7 cellular contexts compared by ENCODE assay signal in the genomic region with DNA sequence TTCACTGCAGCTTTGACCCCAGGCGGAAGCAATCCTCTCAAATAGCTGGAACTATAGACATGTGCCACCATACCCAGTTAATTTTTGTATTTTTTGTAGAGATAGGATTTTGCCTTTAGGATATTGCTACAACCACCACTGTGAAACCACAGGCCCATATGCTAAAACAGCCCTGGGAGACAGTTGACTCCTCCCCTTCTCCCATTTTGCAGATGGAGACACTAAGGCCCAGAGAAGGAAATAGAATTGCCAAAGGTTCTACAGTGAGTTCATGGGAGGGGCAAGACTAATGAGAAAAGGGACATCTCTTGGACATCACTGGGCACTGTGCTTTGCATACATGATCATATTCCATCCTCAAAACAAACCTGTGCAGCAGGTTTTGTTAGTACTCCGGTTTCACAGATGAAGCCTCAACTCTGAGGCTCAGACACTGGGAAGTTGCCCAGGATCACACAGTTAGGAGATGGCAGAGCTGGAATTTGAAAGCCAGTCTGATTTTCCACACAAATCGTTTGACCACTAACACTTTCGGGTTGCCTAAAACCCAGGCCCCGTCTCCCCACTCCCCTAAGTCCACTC. TPM values are rescaled to one million over a fixed set of nuclear protein-coding genes. Genes with fewer than 3 reads are reported as not detected.
A peak's percentile ranks its signal among the peaks of the same experiment; 100 is the strongest.
DNase-seq lines count a peak whose midpoint lies in the region; ATAC-seq, FAIRE-seq and TF ChIP-seq lines count a peak whose summit lies in the region.
"Not testable (repeated sequence)": the region's sequence is repeated elsewhere in the genome, so short reads cannot be mapped to it uniquely, and the experiment has no call there.
"Had no signal": no experiment of that assay in that cellular context is flagged by ENCODE, and none has a peak within 500 bp of the region (broad histone marks: within the 10 kb centered on the region; RNA-seq: fewer than 3 reads in every experiment).

No MANE protein-coding gene starts in this region.

- not testable (repeated sequence) for H4K8ac ChIP-seq in H1 (ENCODE audit: extremely low read depth, insufficient read depth, low read length)

- not testable (repeated sequence) for H2AK5ac ChIP-seq in H1 (ENCODE audit: low read depth, low read length)

- not testable (repeated sequence) for H3K14ac ChIP-seq in H1 (ENCODE audit: insufficient read length)

- H3K9me3 ChIP-seq in H1 (ENCODE audit: insufficient read depth in 2 of 2, low read depth in 1 of 2, low read length in 1 of 2); HepG2 (ENCODE audit: low read length): not testable (repeated sequence)

- not testable (repeated sequence) for TF ChIP-seq EP300 in H1 (IDR thresholded peaks at IDR 0.05; ENCODE audit: borderline replicate concordance in 1 of 2, low read depth in 2 of 2, low read length in 2 of 2); HepG2 (IDR thresholded peaks at IDR 0.05; ENCODE audit: low read depth in 2 of 2, low read length in 2 of 2); HepG2 (CRISPR knock-in tag; IDR thresholded peaks at IDR 0.05; ENCODE audit: borderline replicate concordance)

- H3K18ac ChIP-seq in H1 (ENCODE audit: extremely low read depth, low read length) = not testable (repeated sequence)

- not testable (repeated sequence) for H3K27me3 ChIP-seq in H1 (replicated peaks in 1 of 4; ENCODE audit: control insufficient read depth in 3 of 4, extremely low read depth in 1 of 4, insufficient read depth in 3 of 4, low read length in 3 of 4); HepG2 (ENCODE audit: control insufficient read depth in 1 of 2, insufficient read depth in 2 of 2, low read length in 2 of 2)

- not testable (repeated sequence) for H3K79me1 ChIP-seq in H1 (ENCODE audit: low read depth, low read length)

- H3K23ac ChIP-seq in H1 (ENCODE audit: insufficient read length) = not testable (repeated sequence)

- CTCF ChIA-PET in H1 (lab: Charles Lee; ENCODE audit: partially characterized antibody) = interaction anchor here (0.7 kb wide), 1 partner anchor 10 kb away, joined by 3 read pairs; no protein-coding TSS in a partner anchor
- CTCF ChIA-PET in HepG2 (lab: Yijun Ruan, JAX; ENCODE audit: low intra/inter-chr PET ratio, low total read pairs) = interaction anchor here (0.6 kb wide), 1 partner anchor 18 kb away, joined by 3 read pairs; no protein-coding TSS in a partner anchor

- H2BK12ac ChIP-seq in H1 (ENCODE audit: low read depth, low read length) = not testable (repeated sequence)

- H4K5ac ChIP-seq in H1 (ENCODE audit: insufficient read length, low read depth, low read length) = not testable (repeated sequence)

- not testable (repeated sequence) for H3K4ac ChIP-seq in H1 (replicated peaks; ENCODE audit: insufficient read length, low read depth, low read length)

- not testable (repeated sequence) for H2BK120ac ChIP-seq in H1 (replicated peaks; ENCODE audit: low read depth, low read length)

- not testable (repeated sequence) for H3K4me1 ChIP-seq in H1 (replicated peaks in 1 of 4; ENCODE audit: control insufficient read depth in 3 of 4, insufficient read depth in 4 of 4, low read length in 3 of 4)
- H3K4me1 ChIP-seq in HepG2 (ENCODE audit: insufficient read depth, low read length) = peaks cover 15% of the 10 kb centered on the region

- not testable (repeated sequence) for H3K4me3 ChIP-seq in H1 (ENCODE audit: extremely low read depth in 1 of 4, insufficient read depth in 2 of 4, low read depth in 3 of 4, low read length in 4 of 4); HepG2 (replicated peaks in 1 of 3; ENCODE audit: insufficient read depth in 1 of 3, low read depth in 2 of 3, low read length in 3 of 3)

- POLR2A ChIA-PET in H1 (lab: Charles Lee; ENCODE audit: partially characterized antibody) = interaction anchor here (1.7 kb wide), 1 partner anchor 14 kb away, joined by 4 read pairs; no protein-coding TSS in a partner anchor
- POLR2A ChIA-PET in HepG2 (lab: Yijun Ruan, JAX) = not testable (repeated sequence)

- not testable (repeated sequence) for H2AFZ ChIP-seq in H1 (ENCODE audit: low read length); HepG2 (ENCODE audit: low read length)

- H3K4me2 ChIP-seq in H1 (ENCODE audit: insufficient read depth in 1 of 2, low read depth in 2 of 2, low read length in 2 of 2); HepG2 (ENCODE audit: low read depth, low read length): not testable (repeated sequence)

- ATAC-seq in HepG2 = not testable (repeated sequence)

- not testable (repeated sequence) for H3K56ac ChIP-seq in H1 (replicated peaks; ENCODE audit: insufficient read length, low read depth, low read length)

- not testable (repeated sequence) for H3K23me2 ChIP-seq in H1 (ENCODE audit: low read depth, low read length)

- not testable (repeated sequence) for H4K91ac ChIP-seq in H1 (replicated peaks; ENCODE audit: insufficient read length, low read length)

- intact Hi-C loops in HepG2 (cut with micrococcal nuclease; ENCODE audit: unreplicated experiment) = not testable (repeated sequence)

- not testable (repeated sequence) for TF ChIP-seq RAD21 in H1 (IDR thresholded peaks at IDR 0.05 in 1 of 2, conservative IDR thresholded peaks at IDR 0.05 in 1 of 2; ENCODE audit: low read depth in 2 of 2, low read length in 2 of 2); HepG2 (CRISPR knock-in tag; IDR thresholded peaks at IDR 0.05)

- H3K79me2 ChIP-seq in H1 (ENCODE audit: control insufficient read depth in 1 of 2, insufficient read depth in 2 of 2, low read length in 2 of 2); HepG2 (ENCODE audit: insufficient read depth, low read length): not testable (repeated sequence)

- H2BK5ac ChIP-seq in H1 (ENCODE audit: low read depth, low read length) = not testable (repeated sequence)

- DNase-seq in DMS53 (lab: John Stamatoyannopoulos, UW) (peak; percentile 41), NCI-H526 (lab: John Stamatoyannopoulos, UW) (peak; percentile 80 to 85)
- not testable (repeated sequence) for DNase-seq in GM18507 (ENCODE audit: extremely low spot score, insufficient read length, low read depth); H1 (ENCODE audit: low read depth in 1 of 2, low spot score in 2 of 2); HepG2 (ENCODE audit: low spot score)

- peak overlapping the region; percentile 65 for H3K27ac ChIP-seq in VCaP
- H3K27ac ChIP-seq in H1 (ENCODE audit: low read depth, low read length); HepG2 (ENCODE audit: extremely low read length, insufficient read depth, low read length): not testable (repeated sequence)

- FAIRE-seq in GM18507 (lab: Jason Lieb, UNC) (peak; percentile 36), H1 (lab: Jason Lieb, UNC) (peak; percentile 78)
- not testable (repeated sequence) for FAIRE-seq in HepG2 (lab: Jason Lieb, UNC)

- H3K36me3 ChIP-seq in H1 (ENCODE audit: control insufficient read depth in 2 of 4, insufficient read depth in 4 of 4, low read length in 3 of 4); HepG2 (replicated peaks in 1 of 2; ENCODE audit: control insufficient read depth in 1 of 2, insufficient read depth in 2 of 2, low read length in 2 of 2): not testable (repeated sequence)

- TF ChIP-seq POLR2A in H1 (IDR thresholded peaks at IDR 0.05; ENCODE audit: control extremely low read depth in 1 of 2, low read depth in 2 of 2, low read length in 2 of 2); HepG2 (IDR thresholded peaks at IDR 0.05; ENCODE audit: insufficient read depth in 1 of 2, low read depth in 2 of 2, low read length in 2 of 2): not testable (repeated sequence)

- TF ChIP-seq CTCF in VCaP (conservative IDR thresholded peaks at IDR 0.05); H1 (IDR thresholded peaks at IDR 0.05; ENCODE audit: control extremely low read depth in 1 of 3, insufficient read depth in 1 of 3, low read depth in 1 of 3, low read length in 3 of 3); HepG2 (CRISPR knock-in tag; IDR thresholded peaks at IDR 0.05): not testable (repeated sequence)

- WGBS in H1 (ENCODE audit: extremely low coverage in 1 of 2, insufficient coverage in 1 of 2, insufficient read length in 1 of 2, insufficient replicate concordance in 2 of 2, low coverage in 1 of 2, low lambda C conversion rate in 2 of 2, missing lambda C conversion rate in 1 of 2), 2 experiments = 65% methylated on average over 3 of the region's 5 CpGs; no CpG with 5 or more reads in 1 of the 2 experiments
- WGBS in HepG2 (ENCODE audit: low lambda C conversion rate) = 100% methylated on average over 1 of the region's 5 CpGs

- BruUV-seq in HepG2 (replicated peaks; lab: Mats Ljungman, UMichigan) = not testable (repeated sequence)

- in situ Hi-C loops in HepG2 (cut with HindIII; ENCODE audit: extremely low pct_ligation_motif_present, low pct_unique_long_range_greater_than_20kb) = not testable (repeated sequence)

- H4K20me1 ChIP-seq in H1 (replicated peaks in 1 of 2; ENCODE audit: control insufficient read depth in 1 of 2, insufficient read depth in 2 of 2, low read length in 2 of 2); HepG2 (ENCODE audit: insufficient read depth, low read length): not testable (repeated sequence)

- not testable (repeated sequence) for H2BK20ac ChIP-seq in H1 (ENCODE audit: low read length)

- not testable (repeated sequence) for H2BK15ac ChIP-seq in H1 (ENCODE audit: low read length)

- H3K9ac ChIP-seq in H1 (replicated peaks in 1 of 4; ENCODE audit: extremely low read depth in 1 of 4, low read depth in 3 of 4, low read length in 3 of 4); HepG2 (ENCODE audit: insufficient read depth, low read depth, low read length): not testable (repeated sequence)

RNA-seq across cellular contexts. Expression of a gene that starts 27.6 kb away (rescaled TPM):
- 27.5 and 28.5 TPM in 2 replicates for total RNA-seq in H1 (2021; fragmentation: NEBNext Ultra II Directional; extraction: Animal tissue kit (Norgen Biotek cat#: 25700))
- polyA plus RNA-seq in H1 (2011; rRNA removed) (9.4 and 12.2 TPM in 2 replicates), HepG2 (2011; rRNA removed) (11.3 and 19.3 TPM in 2 replicates)
- polyA plus RNA-seq in H1 (2011; cell fraction: cytosol; rRNA removed) = 10.7 TPM
- 37.4 TPM for polyA plus RNA-seq in H1 (2011; cell fraction: nucleus; rRNA removed)
- polyA plus RNA-seq in H1 (2012, experiment 1 of 2) = 13.8 to 21.5 TPM (median 15.5 TPM) in 4 replicates
- polyA plus RNA-seq in H1 (2012, experiment 2 of 2) = 0.94 TPM
- polyA plus RNA-seq in H1 (2013, experiment 1 of 2) = 52.4 TPM
- polyA plus RNA-seq in H1 (2013, experiment 2 of 2) = 48.4 TPM
- polyA minus RNA-seq in H1 (2011; rRNA and poly(A)+ RNA removed) = 66.1 and 71.8 TPM in 2 replicates
- 22.2 TPM for polyA minus RNA-seq in H1 (2011; cell fraction: cytosol; rRNA and poly(A)+ RNA removed)
- polyA minus RNA-seq in H1 (2011; cell fraction: nucleus; rRNA and poly(A)+ RNA removed) = 84.4 TPM
- total RNA-seq in HepG2 (2016; rRNA removed; fragmentation: Illumina TruSeq; extraction: Trizol) = 13.6 and 15.9 TPM in 2 replicates
- 41.0 and 45.3 TPM in 2 replicates for total RNA-seq in HepG2 (2016; cell fraction: cytosol; rRNA removed; fragmentation: Illumina TruSeq; extraction: Trizol; ENCODE audit: low read depth)
- total RNA-seq in HepG2 (2016; cell fraction: insoluble cytoplasmic fraction; rRNA removed; fragmentation: Illumina TruSeq; extraction: Trizol) = 12.7 and 14.9 TPM in 2 replicates
- total RNA-seq in HepG2 (2016; cell fraction: membrane; rRNA removed; fragmentation: Illumina TruSeq; extraction: Trizol) = 16.7 and 18.8 TPM in 2 replicates
- 19.4 and 21.0 TPM in 2 replicates for total RNA-seq in HepG2 (2016; cell fraction: nucleus; rRNA removed; fragmentation: Illumina TruSeq; extraction: Trizol)
- polyA plus RNA-seq in HepG2 (2011; cell fraction: cytosol; rRNA removed) = 10.0 and 12.0 TPM in 2 replicates
- 7.8 and 10.0 TPM in 2 replicates for polyA plus RNA-seq in HepG2 (2011; cell fraction: nucleus; rRNA removed)
- 11.7 and 13.3 TPM in 2 replicates for polyA plus RNA-seq in HepG2 (2012)
- 2.0 and 2.1 TPM in 2 replicates for polyA plus RNA-seq in HepG2 (2016; cell fraction: cytosol; fragmentation: Illumina TruSeq; extraction: Trizol; ENCODE audit: low read depth)
- polyA plus RNA-seq in HepG2 (2016; cell fraction: insoluble cytoplasmic fraction; fragmentation: Illumina TruSeq; extraction: Trizol; ENCODE audit: low read depth) = 14.4 and 18.0 TPM in 2 replicates
- 4.1 and 4.7 TPM in 2 replicates for polyA plus RNA-seq in HepG2 (2016; cell fraction: membrane; fragmentation: Illumina TruSeq; extraction: Trizol; ENCODE audit: low read depth)
- 9.4 and 12.5 TPM in 2 replicates for polyA plus RNA-seq in HepG2 (2016; cell fraction: nucleus; fragmentation: Illumina TruSeq; extraction: Trizol; ENCODE audit: insufficient read depth, low read depth)
- polyA minus RNA-seq in HepG2 (2011; rRNA and poly(A)+ RNA removed; ENCODE audit: low replicate concordance) = 26.5 and 26.9 TPM in 2 replicates
- polyA minus RNA-seq in HepG2 (2011; cell fraction: cytosol; rRNA and poly(A)+ RNA removed) = 14.2 and 21.8 TPM in 2 replicates
- polyA minus RNA-seq in HepG2 (2011; cell fraction: nucleus; rRNA and poly(A)+ RNA removed) = 39.1 and 44.0 TPM in 2 replicates

RNA-seq across cellular contexts. Expression of a gene that starts 58.7 kb away (rescaled TPM):
- 0.13 and 0.43 TPM in 2 replicates for total RNA-seq in H1 (2021; fragmentation: NEBNext Ultra II Directional; extraction: Animal tissue kit (Norgen Biotek cat#: 25700))
- 0.29 and 0.44 TPM in 2 replicates for polyA plus RNA-seq in H1 (2011; rRNA removed)
- polyA plus RNA-seq in H1 (2011; cell fraction: cytosol; rRNA removed) = 0.09 TPM
- polyA plus RNA-seq in H1 (2011; cell fraction: nucleus; rRNA removed) = 0.14 TPM
- 0.14 to 0.19 TPM (median 0.18 TPM) in 4 replicates for polyA plus RNA-seq in H1 (2012, experiment 1 of 2)
- polyA plus RNA-seq in H1 (2012, experiment 2 of 2) = 0.07 TPM
- 0.14 TPM for polyA plus RNA-seq in H1 (2013, experiment 1 of 2)
- polyA plus RNA-seq in H1 (2013, experiment 2 of 2) = 0.18 TPM
- polyA minus RNA-seq in H1 (2011; rRNA and poly(A)+ RNA removed) = 0.09 and 0.27 TPM in 2 replicates
- not detected for polyA minus RNA-seq in H1 (2011; cell fraction: cytosol; rRNA and poly(A)+ RNA removed)
- polyA minus RNA-seq in H1 (2011; cell fraction: nucleus; rRNA and poly(A)+ RNA removed) = 0.90 TPM
- not detected in 2 replicates for total RNA-seq in HepG2 (2016; rRNA removed; fragmentation: Illumina TruSeq; extraction: Trizol)
- not detected in 2 replicates for total RNA-seq in HepG2 (2016; cell fraction: cytosol; rRNA removed; fragmentation: Illumina TruSeq; extraction: Trizol; ENCODE audit: low read depth)
- not detected in 2 replicates for total RNA-seq in HepG2 (2016; cell fraction: insoluble cytoplasmic fraction; rRNA removed; fragmentation: Illumina TruSeq; extraction: Trizol)
- total RNA-seq in HepG2 (2016; cell fraction: membrane; rRNA removed; fragmentation: Illumina TruSeq; extraction: Trizol) = not detected in 2 replicates
- total RNA-seq in HepG2 (2016; cell fraction: nucleus; rRNA removed; fragmentation: Illumina TruSeq; extraction: Trizol) = not detected in 2 replicates
- not detected in 2 replicates for polyA plus RNA-seq in HepG2 (2011; rRNA removed)
- not detected in 2 replicates for polyA plus RNA-seq in HepG2 (2011; cell fraction: cytosol; rRNA removed)
- 0.02 and 0.11 TPM in 2 replicates for polyA plus RNA-seq in HepG2 (2011; cell fraction: nucleus; rRNA removed)
- polyA plus RNA-seq in HepG2 (2012) = not detected in 2 replicates
- not detected in 2 replicates for polyA plus RNA-seq in HepG2 (2016; cell fraction: cytosol; fragmentation: Illumina TruSeq; extraction: Trizol; ENCODE audit: low read depth)
- polyA plus RNA-seq in HepG2 (2016; cell fraction: insoluble cytoplasmic fraction; fragmentation: Illumina TruSeq; extraction: Trizol; ENCODE audit: low read depth) = not detected in 2 replicates
- polyA plus RNA-seq in HepG2 (2016; cell fraction: membrane; fragmentation: Illumina TruSeq; extraction: Trizol; ENCODE audit: low read depth) = not detected in 2 replicates
- polyA plus RNA-seq in HepG2 (2016; cell fraction: nucleus; fragmentation: Illumina TruSeq; extraction: Trizol; ENCODE audit: insufficient read depth, low read depth) = not detected in 2 replicates
- polyA minus RNA-seq in HepG2 (2011; rRNA and poly(A)+ RNA removed; ENCODE audit: low replicate concordance) = 0.02 TPM in 1 of 2 replicates, not detected in the other
- not detected in 2 replicates for polyA minus RNA-seq in HepG2 (2011; cell fraction: cytosol; rRNA and poly(A)+ RNA removed)
- polyA minus RNA-seq in HepG2 (2011; cell fraction: nucleus; rRNA and poly(A)+ RNA removed) = not detected in 2 replicates
- total RNA-seq: Caco-2 had no signal
